ENCODE assay signal across 13 cellular contexts in the genomic region with DNA sequence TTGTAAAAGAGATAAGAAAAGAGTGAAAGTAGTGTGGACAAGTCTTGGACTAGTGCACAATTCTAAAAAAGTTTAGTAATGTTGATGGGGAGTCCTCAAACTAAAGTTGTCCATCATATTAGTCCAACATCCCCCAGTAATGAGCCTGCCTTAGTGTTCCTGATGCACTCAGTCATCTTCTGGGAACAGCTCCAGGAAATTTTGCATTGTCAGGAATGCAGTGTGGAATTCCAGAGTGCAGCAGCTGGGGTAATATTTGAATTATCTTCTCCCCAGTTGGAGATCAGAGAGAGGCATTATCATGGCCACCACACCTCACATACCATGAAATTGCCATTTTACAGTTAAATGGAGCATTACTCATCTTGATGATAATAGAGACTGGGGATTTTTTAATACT.
DNase-seq lines count a peak whose midpoint lies in the region; ATAC-seq, FAIRE-seq and TF ChIP-seq lines count a peak whose summit lies in the region.
"Had no signal": no experiment of that assay in that cellular context is flagged by ENCODE, and none has a peak within 500 bp of the region (broad histone marks: within the 10 kb centered on the region; RNA-seq: fewer than 3 reads in every experiment).

No MANE protein-coding gene starts in this region.

- no peaks in the 10 kb centered on the region for H3K79me2 ChIP-seq in endothelial cell of umbilical vein (ENCODE audit: control insufficient read depth, insufficient read depth, low read length)

- no peaks in the 10 kb centered on the region for H4K20me1 ChIP-seq in endothelial cell of umbilical vein (replicated peaks; ENCODE audit: control insufficient read depth, extremely low read depth, insufficient read depth, low read length)

- intact Hi-C loops in endothelial cell of umbilical vein (cut with micrococcal nuclease) (no loop called here), sciatic nerve (cut with DNase I) (no loop called here), tibial artery (cut with DNase I; ENCODE audit: low total_unique reads) (no loop called here)

- POLR2A ChIA-PET in endothelial cell of umbilical vein (lab: Charles Lee), result no interaction called here

- H3K27ac ChIP-seq in endothelial cell of umbilical vein (ENCODE audit: insufficient read depth, low read depth, low read length) (no peak overlapping the region), tibial artery (no peak overlapping the region), Peyer's patch (no peak overlapping the region)
- H3K27ac ChIP-seq: VCaP had no signal

- H3K4me1 ChIP-seq in endothelial cell of umbilical vein (ENCODE audit: control insufficient read depth, extremely low read depth, insufficient read depth, low read length) (no peaks in the 10 kb centered on the region), tibial artery (peaks cover 0 to 10% (median 4%) of the 10 kb centered on the region in 4 donors), Peyer's patch (no peaks in the 10 kb centered on the region)

- no peaks in the 10 kb centered on the region for H3K27me3 ChIP-seq in endothelial cell of umbilical vein (ENCODE audit: control insufficient read depth in 2 of 2, insufficient read depth in 2 of 2, low read length in 2 of 2)
- H3K27me3 ChIP-seq in tibial artery, result no peaks in the 10 kb centered on the region
- H3K27me3 ChIP-seq in Peyer's patch, result no peaks in the 10 kb centered on the region

- TF ChIP-seq CTCF in endothelial cell of umbilical vein (IDR thresholded peaks at IDR 0.05; ENCODE audit: extremely low read depth in 1 of 2, insufficient read depth in 1 of 2, low read depth in 1 of 2, low read length in 2 of 2) (no peak), tibial artery (IDR thresholded peaks at IDR 0.05) (no peak), Peyer's patch (IDR thresholded peaks at IDR 0.05) (no peak)

- no peaks in the 10 kb centered on the region for H3K36me3 ChIP-seq in endothelial cell of umbilical vein (ENCODE audit: control insufficient read depth in 2 of 2, extremely low read depth in 1 of 2, insufficient read depth in 2 of 2, low read length in 2 of 2)
- H3K36me3 ChIP-seq in tibial artery, result no peaks in the 10 kb centered on the region
- no peaks in the 10 kb centered on the region for H3K36me3 ChIP-seq in Peyer's patch

- BruUV-seq in endothelial cell of umbilical vein (replicated peaks; lab: Mats Ljungman, UMichigan), result no TSS peak

- no peak overlapping the region for H2AFZ ChIP-seq in endothelial cell of umbilical vein (ENCODE audit: low read depth, low read length)

- DNase-seq in ELR (ENCODE audit: low read depth), result peak; percentile 82
- DNase-seq in NCI-H446 treated with DMSO at 0.1 percent for 48 hours (lab: John Stamatoyannopoulos, UW), result peak; percentile 61
- peak; percentile 17 for DNase-seq in endothelial cell of umbilical vein (ENCODE audit: low read depth, low spot score)
- no peak for DNase-seq in sciatic nerve (ENCODE audit: low spot score)
- DNase-seq in tibial artery, result no peak
- DNase-seq in stimulated activated CD4-positive, alpha-beta T cell treated with anti-CD3 and anti-CD28 coated beads, Interleukin-1b, Interleukin-23, amount 100 ng/mL, for 48 hours, result no peak
- no peak for DNase-seq in cerebellum (ENCODE audit: low spot score)
- DNase-seq in Peyer's patch, result no peak
- DNase-seq: activated T-cell treated with anti-CD3 and anti-CD28 coated beads, Interleukin-2, amount 50 U/mL, for 1 hour had no signal

- CTCF ChIA-PET in endothelial cell of umbilical vein (lab: Charles Lee), result no interaction called here

- H3K9ac ChIP-seq in endothelial cell of umbilical vein (replicated peaks; ENCODE audit: extremely low read depth, insufficient read depth, low read length), result no peak overlapping the region

- ATAC-seq in sciatic nerve, result peak; percentile 28
- ATAC-seq: K562 had no signal

- H3K9me1 ChIP-seq in endothelial cell of umbilical vein (replicated peaks; ENCODE audit: control insufficient read depth, extremely low read depth, insufficient read depth, low read length), result no peaks in the 10 kb centered on the region

- no peak for FAIRE-seq in endothelial cell of umbilical vein (lab: Jason Lieb, UNC)
- FAIRE-seq: frontal cortex, G401.6, K562 had no signal

- no peak for TF ChIP-seq POLR2A in endothelial cell of umbilical vein (IDR thresholded peaks at IDR 0.05; ENCODE audit: low read depth, low read length)
- no peak for TF ChIP-seq POLR2A in Peyer's patch (IDR thresholded peaks at IDR 0.05)

- dilution Hi-C loops in endothelial cell of umbilical vein (cut with MboI; ENCODE audit: extremely low pct_ligation_motif_present, low sequenced_read_pairs), result no loop called here

- H3K4me3 ChIP-seq in endothelial cell of umbilical vein (replicated peaks in 1 of 3; ENCODE audit: insufficient read depth in 1 of 3, low read depth in 1 of 3, low read length in 3 of 3), result no peak overlapping the region
- no peak overlapping the region for H3K4me3 ChIP-seq in tibial artery
- H3K4me3 ChIP-seq in Peyer's patch, result no peak overlapping the region
- H3K4me3 ChIP-seq: K562 had no signal

- no peak overlapping the region for H3K4me2 ChIP-seq in endothelial cell of umbilical vein (ENCODE audit: insufficient read depth, low read length)

- H3K9me3 ChIP-seq in endothelial cell of umbilical vein (replicated peaks; ENCODE audit: control insufficient read depth, insufficient read depth, low read length), result no peaks in the 10 kb centered on the region
- no peaks in the 10 kb centered on the region for H3K9me3 ChIP-seq in tibial artery
- H3K9me3 ChIP-seq in Peyer's patch, result no peaks in the 10 kb centered on the region

TF ChIP-seq in endothelial cell of umbilical vein, 7 proteins besides CTCF, POLR2A, EP300 and RAD21:
- no peak for TF ChIP-seq GATA2 (IDR thresholded peaks at IDR 0.05; ENCODE audit: insufficient read depth, insufficient read length, low read depth, low read length)
- TF ChIP-seq JUN (IDR thresholded peaks at IDR 0.05; ENCODE audit: borderline replicate concordance, insufficient read depth, insufficient read length, low read depth), result no peak
- no peak for TF ChIP-seq EZH2 (IDR thresholded peaks at IDR 0.05; ENCODE audit: borderline replicate concordance, low read depth, low read length, severe bottlenecking)
- no peak for TF ChIP-seq MYC (IDR thresholded peaks at IDR 0.05; ENCODE audit: low read depth, low read length)
- TF ChIP-seq POLR2AphosphoS5 (IDR thresholded peaks at IDR 0.05; ENCODE audit: insufficient read depth, low read depth, low read length), result no peak
- TF ChIP-seq, protein P1, sequence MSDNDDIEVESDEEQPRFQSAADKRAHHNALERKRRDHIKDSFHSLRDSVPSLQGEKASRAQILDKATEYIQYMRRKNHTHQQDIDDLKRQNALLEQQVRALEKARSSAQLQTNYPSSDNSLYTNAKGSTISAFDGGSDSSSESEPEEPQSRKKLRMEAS (IDR thresholded peaks at IDR 0.05; ENCODE audit: insufficient read depth, insufficient read length), result no peak
- TF ChIP-seq FOS (IDR thresholded peaks at IDR 0.05; ENCODE audit: borderline replicate concordance, insufficient read depth, low read length), result no peak

Comparison
In these comparisons a context has a peak if more than half of its experiments do, and no peak if none do; other contexts are left out.
1. DNase-seq: peak in ELR (single experiment), NCI-H446 treated with DMSO at 0.1 percent for 48 hours (single experiment) and endothelial cell of umbilical vein (single experiment); none in sciatic nerve (single experiment), tibial artery (0 of 2), stimulated activated CD4-positive, alpha-beta T cell treated with anti-CD3 and anti-CD28 coated beads, Interleukin-1b, Interleukin-23, amount 100 ng/mL, for 48 hours (single experiment), cerebellum (single experiment) and Peyer's patch (0 of 3).